Comparison of ENCODE assay signal across 8 cellular contexts in the genomic region with DNA sequence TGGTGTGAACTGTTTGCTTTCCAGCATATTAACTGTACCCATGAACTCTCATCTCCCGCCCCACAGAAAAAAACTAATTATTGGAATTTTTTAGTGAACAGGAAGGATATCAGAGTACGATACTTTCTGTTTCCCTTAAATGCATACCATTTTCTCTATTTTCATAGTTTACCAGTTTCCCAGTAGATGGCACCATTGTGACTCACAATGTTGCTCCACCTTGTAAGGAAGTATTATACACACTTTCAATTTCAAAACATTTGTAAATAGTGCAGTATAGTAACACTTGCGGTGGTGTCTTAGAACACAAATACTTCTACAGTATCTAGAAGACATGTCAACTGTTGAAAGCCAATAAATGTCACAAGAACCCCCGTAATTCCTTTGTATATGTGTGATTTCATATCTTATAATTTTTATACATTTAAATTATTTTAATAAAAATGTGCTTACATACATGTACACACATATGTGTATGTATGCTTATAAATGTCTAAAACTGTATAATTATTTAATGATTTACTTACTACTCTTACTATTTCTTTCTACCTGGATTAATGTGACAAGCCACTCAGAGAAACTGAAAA.
A peak's percentile ranks its signal among the peaks of the same experiment; 100 is the strongest.
DNase-seq lines count a peak whose midpoint lies in the region; ATAC-seq and TF ChIP-seq lines count a peak whose summit lies in the region.

No MANE protein-coding gene starts in this region.

- no peaks in the 10 kb centered on the region for H3F3A ChIP-seq in smooth muscle cell (ENCODE audit: low read depth)

- TF ChIP-seq CTCF in left ventricle myocardium inferior (IDR thresholded peaks at IDR 0.05; ENCODE audit: borderline replicate concordance) (peak; percentile 54), smooth muscle cell (IDR thresholded peaks at IDR 0.05; ENCODE audit: borderline replicate concordance, insufficient read depth, poor library complexity, severe bottlenecking) (peak; percentile 48)

- intact Hi-C loops in left ventricle myocardium inferior (cut with micrococcal nuclease) = no loop called here

- H4K20me1 ChIP-seq in smooth muscle cell (ENCODE audit: low read depth) = peaks cover 5% of the 10 kb centered on the region

- H3K9ac ChIP-seq in adipocyte (ENCODE audit: low read length) (peak overlapping the region; percentile 84), smooth muscle cell (ENCODE audit: low read depth) (no peak overlapping the region)

- peak; percentile 82 for DNase-seq in Ammon's horn (ENCODE audit: low spot score)
- peak; percentile 20 for DNase-seq in NCI-H187 treated with DMSO at 0.1 percent for 48 hours (lab: John Stamatoyannopoulos, UW)
- peak; percentile 86 for DNase-seq in adipocyte (ENCODE audit: low read depth)
- no peak for DNase-seq in left ventricle myocardium inferior
- DNase-seq in smooth muscle cell (lab: John Stamatoyannopoulos, UW; ENCODE audit: unreplicated experiment) = no peak
- DNase-seq in middle frontal gyrus (ENCODE audit: extremely low spot score, low spot score) = no peak

- H3K27me3 ChIP-seq in adipocyte (replicated peaks; ENCODE audit: control insufficient read depth, insufficient read depth, low read length) = no peaks in the 10 kb centered on the region
- no peaks in the 10 kb centered on the region for H3K27me3 ChIP-seq in left ventricle myocardium inferior (ENCODE audit: low read depth)
- no peaks in the 10 kb centered on the region for H3K27me3 ChIP-seq in smooth muscle cell (ENCODE audit: low read depth)

- H2AFZ ChIP-seq in smooth muscle cell (ENCODE audit: low read depth) = peak overlapping the region; percentile 44

- H3K27ac ChIP-seq in left ventricle myocardium inferior (replicated peaks) = no peak overlapping the region
- no peak overlapping the region for H3K27ac ChIP-seq in smooth muscle cell (ENCODE audit: low read depth)

- H3K4me2 ChIP-seq in smooth muscle cell = peak overlapping the region; percentile 62

- H3K36me3 ChIP-seq in adipocyte (ENCODE audit: control insufficient read depth, insufficient read depth, low read length, severe bottlenecking) (no peaks in the 10 kb centered on the region), left ventricle myocardium inferior (no peaks in the 10 kb centered on the region), smooth muscle cell (ENCODE audit: low read depth) (no peaks in the 10 kb centered on the region)

- no peaks in the 10 kb centered on the region for H3K9me3 ChIP-seq in adipocyte (ENCODE audit: control insufficient read depth, low read length)
- no peaks in the 10 kb centered on the region for H3K9me3 ChIP-seq in left ventricle myocardium inferior (replicated peaks)
- H3K9me3 ChIP-seq in smooth muscle cell (replicated peaks; ENCODE audit: low read depth) = no peaks in the 10 kb centered on the region

- H3K4me1 ChIP-seq in adipocyte (ENCODE audit: control insufficient read depth, insufficient read depth, low read length) (no peaks in the 10 kb centered on the region), left ventricle myocardium inferior (no peaks in the 10 kb centered on the region), smooth muscle cell (ENCODE audit: low read depth) (no peaks in the 10 kb centered on the region)

- ATAC-seq in GM18498 (IDR thresholded peaks at IDR 0.05; ENCODE audit: unreplicated experiment) (peak; percentile 98), HG02870 (IDR thresholded peaks at IDR 0.05; ENCODE audit: unreplicated experiment) (peak; percentile 98)

- no peaks in the 10 kb centered on the region for H3K79me2 ChIP-seq in smooth muscle cell (ENCODE audit: low read depth)

- peak overlapping the region; percentile 80 for H3K4me3 ChIP-seq in adipocyte (ENCODE audit: low read length)
- H3K4me3 ChIP-seq in left ventricle myocardium inferior = peak overlapping the region; percentile 40
- H3K4me3 ChIP-seq in smooth muscle cell = peak overlapping the region; percentile 39

- WGBS in smooth muscle cell (ENCODE audit: low lambda C conversion rate) = 71% methylated on average over 4 of the region's 4 CpGs

Comparison
In these comparisons a context has a peak if more than half of its experiments do, and no peak if none do; other contexts are left out.
1. DNase-seq: peak in Ammon's horn (single experiment), NCI-H187 treated with DMSO at 0.1 percent for 48 hours (single experiment) and adipocyte (single experiment); none in left ventricle myocardium inferior (single experiment), smooth muscle cell (single experiment) and middle frontal gyrus (single experiment).
2. Peak in every context shown above with its lines, with median percentiles within 50 percentile points of each other: H3K4me3 ChIP-seq.